Comparison of ENCODE assay signal across 17 cellular contexts in genomic region chr22:18933914-18934313, GRCh38. TPM values are rescaled to one million over a fixed set of nuclear protein-coding genes. Genes with fewer than 3 reads are reported as not detected.
DNase-seq lines count a peak whose midpoint lies in the region; ATAC-seq and TF ChIP-seq lines count a peak whose summit lies in the region.
"Had no signal": no experiment of that assay in that cellular context is flagged by ENCODE, and none has a peak within 500 bp of the region (broad histone marks: within the 10 kb centered on the region; RNA-seq: fewer than 3 reads in every experiment).

No MANE protein-coding gene starts in this region.

- intact Hi-C loops in activated CD8-positive, alpha-beta T cell treated with anti-CD3 and anti-CD28 coated beads for 36 hours (cut with micrococcal nuclease), result no loop called here
- intact Hi-C loops in left lung (cut with DNase I), result no loop called here

- DNase-seq in activated CD8-positive, alpha-beta T cell treated with anti-CD3 and anti-CD28 coated beads for 36 hours, result no peak
- no peak for DNase-seq in activated CD8-positive, alpha-beta T cell treated with anti-CD3 and anti-CD28 coated beads, Interleukin-2, amount 10 ng/mL, durations not matched to agents 7 days and 5 days
- DNase-seq in left lung (no peak), midbrain (lab: John Stamatoyannopoulos, UW) (no peak), endodermal cell (no peak)
- DNase-seq in stimulated activated naive CD8-positive, alpha-beta T cell treated with anti-CD3 and anti-CD28 coated beads, Interleukin-15, amount 100 ng/mL, for 72 hours, result no peak
- DNase-seq: AML-193; Caco-2; CD4-positive, alpha-beta T cell; HCEC 1CT had no signal

- no peak overlapping the region for H3K27ac Mint-ChIP-seq in activated CD8-positive, alpha-beta T cell treated with anti-CD3 and anti-CD28 coated beads for 36 hours
- H3K27ac Mint-ChIP-seq in activated CD8-positive, alpha-beta T cell treated with anti-CD3 and anti-CD28 coated beads, Interleukin-2, amount 10 ng/mL, durations not matched to agents 7 days and 5 days, result no peak overlapping the region
- H3K27ac Mint-ChIP-seq in activated T-helper 17 cell treated with anti-CD3 and anti-CD28 coated beads, Interleukin-2, amount 50 U/mL, for 72 hours, result no peak overlapping the region
- no peak overlapping the region for H3K27ac Mint-ChIP-seq in stimulated activated naive CD8-positive, alpha-beta T cell treated with anti-CD3 and anti-CD28 coated beads, Interleukin-15, amount 100 ng/mL, for 72 hours
- no peak overlapping the region for H3K27ac Mint-ChIP-seq in endodermal cell
- H3K27ac Mint-ChIP-seq: CD4-positive, alpha-beta T cell; GM23338 had no signal

- CTCF ChIA-PET in activated CD8-positive, alpha-beta T cell treated with anti-CD3 and anti-CD28 coated beads for 36 hours (lab: Charles Lee), result no interaction called here
- CTCF ChIA-PET in activated CD8-positive, alpha-beta T cell treated with anti-CD3 and anti-CD28 coated beads, Interleukin-2, amount 10 ng/mL, durations not matched to agents 7 days and 5 days (lab: Charles Lee), result no interaction called here

- no peaks in the 10 kb centered on the region for H3K36me3 ChIP-seq in left lung
- H3K36me3 ChIP-seq in endodermal cell (ENCODE audit: control insufficient read depth, insufficient read depth, low read length), result no peaks in the 10 kb centered on the region

- no peak overlapping the region for H3K9ac ChIP-seq in endodermal cell (ENCODE audit: extremely low read depth, low read length, poor library complexity, severe bottlenecking)

- H3K36me3 Mint-ChIP-seq in activated CD8-positive, alpha-beta T cell treated with anti-CD3 and anti-CD28 coated beads for 36 hours (ENCODE audit: low read depth), result no peaks in the 10 kb centered on the region
- no peaks in the 10 kb centered on the region for H3K36me3 Mint-ChIP-seq in activated CD8-positive, alpha-beta T cell treated with anti-CD3 and anti-CD28 coated beads, Interleukin-2, amount 10 ng/mL, durations not matched to agents 7 days and 5 days (ENCODE audit: low read depth)
- H3K36me3 Mint-ChIP-seq in activated T-helper 17 cell treated with anti-CD3 and anti-CD28 coated beads, Interleukin-2, amount 50 U/mL, for 72 hours (ENCODE audit: low read depth), result no peaks in the 10 kb centered on the region
- H3K36me3 Mint-ChIP-seq in endodermal cell (ENCODE audit: low read depth), result no peaks in the 10 kb centered on the region

- H3K4me1 ChIP-seq in left lung (no peaks in the 10 kb centered on the region), endodermal cell (ENCODE audit: control insufficient read depth, insufficient read depth, low read length) (no peaks in the 10 kb centered on the region)
- H3K4me1 ChIP-seq: A549, Caco-2 had no signal

- ATAC-seq in activated CD8-positive, alpha-beta T cell treated with anti-CD3 and anti-CD28 coated beads for 36 hours, result peak; percentile 63
- no peak for ATAC-seq in activated CD8-positive, alpha-beta T cell treated with anti-CD3 and anti-CD28 coated beads, Interleukin-2, amount 10 ng/mL, durations not matched to agents 7 days and 5 days
- peak; percentile 21 for ATAC-seq in activated T-helper 17 cell treated with anti-CD3 and anti-CD28 coated beads, Interleukin-2, amount 50 U/mL, for 72 hours (replicated peaks)
- peak; percentile 25 for ATAC-seq in left lung
- ATAC-seq in stimulated activated naive CD8-positive, alpha-beta T cell treated with anti-CD3 and anti-CD28 coated beads, Interleukin-15, amount 100 ng/mL, for 72 hours, result peak; percentile 76
- ATAC-seq: A549, GM23338 had no signal

- H3K27me3 Mint-ChIP-seq in activated CD8-positive, alpha-beta T cell treated with anti-CD3 and anti-CD28 coated beads for 36 hours, result no peaks in the 10 kb centered on the region
- H3K27me3 Mint-ChIP-seq in activated CD8-positive, alpha-beta T cell treated with anti-CD3 and anti-CD28 coated beads, Interleukin-2, amount 10 ng/mL, durations not matched to agents 7 days and 5 days (ENCODE audit: low read depth), result no peaks in the 10 kb centered on the region
- H3K27me3 Mint-ChIP-seq in activated T-helper 17 cell treated with anti-CD3 and anti-CD28 coated beads, Interleukin-2, amount 50 U/mL, for 72 hours, result no peaks in the 10 kb centered on the region
- H3K27me3 Mint-ChIP-seq in stimulated activated naive CD8-positive, alpha-beta T cell treated with anti-CD3 and anti-CD28 coated beads, Interleukin-15, amount 100 ng/mL, for 72 hours, result no peaks in the 10 kb centered on the region
- H3K27me3 Mint-ChIP-seq in endodermal cell (ENCODE audit: insufficient read depth), result no peaks in the 10 kb centered on the region
- H3K27me3 Mint-ChIP-seq: CD4-positive, alpha-beta T cell had no signal

- no peak overlapping the region for H3K4me3 Mint-ChIP-seq in activated CD8-positive, alpha-beta T cell treated with anti-CD3 and anti-CD28 coated beads for 36 hours
- no peak overlapping the region for H3K4me3 Mint-ChIP-seq in activated CD8-positive, alpha-beta T cell treated with anti-CD3 and anti-CD28 coated beads, Interleukin-2, amount 10 ng/mL, durations not matched to agents 7 days and 5 days
- no peak overlapping the region for H3K4me3 Mint-ChIP-seq in activated T-helper 17 cell treated with anti-CD3 and anti-CD28 coated beads, Interleukin-2, amount 50 U/mL, for 72 hours
- H3K4me3 Mint-ChIP-seq in stimulated activated naive CD8-positive, alpha-beta T cell treated with anti-CD3 and anti-CD28 coated beads, Interleukin-15, amount 100 ng/mL, for 72 hours, result no peak overlapping the region
- no peak overlapping the region for H3K4me3 Mint-ChIP-seq in endodermal cell
- H3K4me3 Mint-ChIP-seq: CD4-positive, alpha-beta T cell; GM23338 had no signal

- TF ChIP-seq CTCF in activated CD8-positive, alpha-beta T cell treated with anti-CD3 and anti-CD28 coated beads for 36 hours (IDR thresholded peaks at IDR 0.05), result no peak
- TF ChIP-seq CTCF in left lung (IDR thresholded peaks at IDR 0.05), result no peak
- no peak for TF ChIP-seq CTCF in endodermal cell (conservative IDR thresholded peaks at IDR 0.05)

- H3K27me3 ChIP-seq in left lung, result no peaks in the 10 kb centered on the region
- no peaks in the 10 kb centered on the region for H3K27me3 ChIP-seq in endodermal cell (ENCODE audit: control insufficient read depth, insufficient read depth, low read length, poor library complexity, severe bottlenecking)

- H3K9me3 ChIP-seq in left lung (no peaks in the 10 kb centered on the region), endodermal cell (ENCODE audit: control insufficient read depth, low read length) (no peaks in the 10 kb centered on the region)
- H3K9me3 ChIP-seq: A549, Caco-2 had no signal

- no peaks in the 10 kb centered on the region for H3K4me1 Mint-ChIP-seq in activated CD8-positive, alpha-beta T cell treated with anti-CD3 and anti-CD28 coated beads for 36 hours (ENCODE audit: low read depth)
- no peaks in the 10 kb centered on the region for H3K4me1 Mint-ChIP-seq in activated CD8-positive, alpha-beta T cell treated with anti-CD3 and anti-CD28 coated beads, Interleukin-2, amount 10 ng/mL, durations not matched to agents 7 days and 5 days (ENCODE audit: low read depth)
- H3K4me1 Mint-ChIP-seq in activated T-helper 17 cell treated with anti-CD3 and anti-CD28 coated beads, Interleukin-2, amount 50 U/mL, for 72 hours, result no peaks in the 10 kb centered on the region
- H3K4me1 Mint-ChIP-seq in stimulated activated naive CD8-positive, alpha-beta T cell treated with anti-CD3 and anti-CD28 coated beads, Interleukin-15, amount 100 ng/mL, for 72 hours, result no peaks in the 10 kb centered on the region
- H3K4me1 Mint-ChIP-seq in endodermal cell, result no peaks in the 10 kb centered on the region
- H3K4me1 Mint-ChIP-seq: GM23338 had no signal

- POLR2A ChIA-PET in activated CD8-positive, alpha-beta T cell treated with anti-CD3 and anti-CD28 coated beads for 36 hours (lab: Charles Lee), result no interaction called here
- POLR2A ChIA-PET in activated CD8-positive, alpha-beta T cell treated with anti-CD3 and anti-CD28 coated beads, Interleukin-2, amount 10 ng/mL, durations not matched to agents 7 days and 5 days (lab: Charles Lee), result no interaction called here

- H3K9me3 Mint-ChIP-seq in activated CD8-positive, alpha-beta T cell treated with anti-CD3 and anti-CD28 coated beads for 36 hours, result no peaks in the 10 kb centered on the region
- no peaks in the 10 kb centered on the region for H3K9me3 Mint-ChIP-seq in activated CD8-positive, alpha-beta T cell treated with anti-CD3 and anti-CD28 coated beads, Interleukin-2, amount 10 ng/mL, durations not matched to agents 7 days and 5 days (ENCODE audit: insufficient read depth)
- H3K9me3 Mint-ChIP-seq in activated T-helper 17 cell treated with anti-CD3 and anti-CD28 coated beads, Interleukin-2, amount 50 U/mL, for 72 hours, result no peaks in the 10 kb centered on the region
- no peaks in the 10 kb centered on the region for H3K9me3 Mint-ChIP-seq in stimulated activated naive CD8-positive, alpha-beta T cell treated with anti-CD3 and anti-CD28 coated beads, Interleukin-15, amount 100 ng/mL, for 72 hours
- no peaks in the 10 kb centered on the region for H3K9me3 Mint-ChIP-seq in endodermal cell
- H3K9me3 Mint-ChIP-seq: CD4-positive, alpha-beta T cell; GM23338 had no signal

- no CpG with 5 or more reads among the region's 7 CpGs for WGBS in endodermal cell (ENCODE audit: insufficient coverage in 1 of 2, insufficient read length in 1 of 2), 2 experiments

- no peak overlapping the region for H3K4me3 ChIP-seq in left lung
- no peak overlapping the region for H3K4me3 ChIP-seq in endodermal cell (ENCODE audit: low read length)
- H3K4me3 ChIP-seq: A549, GM23338 had no signal

- H3K27ac ChIP-seq in left lung (no peak overlapping the region), endodermal cell (ENCODE audit: low read depth, low read length) (no peak overlapping the region)
- H3K27ac ChIP-seq: 22Rv1, A549, C4-2B, HL-60 had no signal

RNA-seq across cellular contexts. Expression of gene PRODH, which starts 2.2 kb away (rescaled TPM):
- total RNA-seq in activated CD8-positive, alpha-beta T cell treated with anti-CD3 and anti-CD28 coated beads for 36 hours, result not detected
- total RNA-seq in activated CD8-positive, alpha-beta T cell treated with anti-CD3 and anti-CD28 coated beads, Interleukin-2, amount 10 ng/mL, durations not matched to agents 7 days and 5 days, result not detected
- 1 to 10 TPM in 1 of 2 donors, not detected in 1; 1.1 TPM for total RNA-seq in activated T-helper 17 cell treated with anti-CD3 and anti-CD28 coated beads, Interleukin-2, amount 50 U/mL, for 72 hours
- total RNA-seq in left lung (10 to 100 TPM; 20.6 to 77.9 TPM), endodermal cell (10 to 100 TPM; 65.1 to 67.5 TPM)
- polyA plus RNA-seq in endodermal cell (2013, experiment 1 of 2), result 14.1 TPM
- polyA plus RNA-seq in endodermal cell (2013, experiment 2 of 2), result 10.5 TPM
- total RNA-seq: CD4-positive, alpha-beta T cell had no signal
- polyA plus RNA-seq: BJ had no signal

RNA-seq across cellular contexts. Expression of gene DGCR6, which starts 27.8 kb away (rescaled TPM):
- 1 to 10 TPM in 1 of 2 experiments, under 1 TPM in 1; 0.88 to 1.4 TPM for total RNA-seq in activated CD8-positive, alpha-beta T cell treated with anti-CD3 and anti-CD28 coated beads for 36 hours
- 1 to 10 TPM; 1.2 to 1.3 TPM for total RNA-seq in activated CD8-positive, alpha-beta T cell treated with anti-CD3 and anti-CD28 coated beads, Interleukin-2, amount 10 ng/mL, durations not matched to agents 7 days and 5 days
- total RNA-seq in activated T-helper 17 cell treated with anti-CD3 and anti-CD28 coated beads, Interleukin-2, amount 50 U/mL, for 72 hours, result under 1 TPM; 0.32 to 0.61 TPM
- total RNA-seq in left lung, result 1 to 10 TPM; 1.7 to 6.1 TPM
- total RNA-seq in endodermal cell, result 1 to 10 TPM; 2.9 to 4.3 TPM
- polyA plus RNA-seq in endodermal cell (2013, experiment 1 of 2), result 4.8 TPM
- polyA plus RNA-seq in endodermal cell (2013, experiment 2 of 2), result 3.2 TPM

Comparison
In these comparisons a context has a peak if more than half of its experiments do, and no peak if none do; other contexts are left out.
1. RNA of gene PRODH, which starts 2.2 kb away (total RNA-seq): 20.6 to 77.9 TPM in left lung and 65.1 to 67.5 TPM in endodermal cell; 1.1 TPM in activated T-helper 17 cell treated with anti-CD3 and anti-CD28 coated beads, Interleukin-2, amount 50 U/mL, for 72 hours, not detected in activated CD8-positive, alpha-beta T cell treated with anti-CD3 and anti-CD28 coated beads for 36 hours and not detected in activated CD8-positive, alpha-beta T cell treated with anti-CD3 and anti-CD28 coated beads, Interleukin-2, amount 10 ng/mL, durations not matched to agents 7 days and 5 days; every median in the first group is over 10 times any median in the second.